Comparison of ENCODE assay signal across 1 cellular context in the genomic region with DNA sequence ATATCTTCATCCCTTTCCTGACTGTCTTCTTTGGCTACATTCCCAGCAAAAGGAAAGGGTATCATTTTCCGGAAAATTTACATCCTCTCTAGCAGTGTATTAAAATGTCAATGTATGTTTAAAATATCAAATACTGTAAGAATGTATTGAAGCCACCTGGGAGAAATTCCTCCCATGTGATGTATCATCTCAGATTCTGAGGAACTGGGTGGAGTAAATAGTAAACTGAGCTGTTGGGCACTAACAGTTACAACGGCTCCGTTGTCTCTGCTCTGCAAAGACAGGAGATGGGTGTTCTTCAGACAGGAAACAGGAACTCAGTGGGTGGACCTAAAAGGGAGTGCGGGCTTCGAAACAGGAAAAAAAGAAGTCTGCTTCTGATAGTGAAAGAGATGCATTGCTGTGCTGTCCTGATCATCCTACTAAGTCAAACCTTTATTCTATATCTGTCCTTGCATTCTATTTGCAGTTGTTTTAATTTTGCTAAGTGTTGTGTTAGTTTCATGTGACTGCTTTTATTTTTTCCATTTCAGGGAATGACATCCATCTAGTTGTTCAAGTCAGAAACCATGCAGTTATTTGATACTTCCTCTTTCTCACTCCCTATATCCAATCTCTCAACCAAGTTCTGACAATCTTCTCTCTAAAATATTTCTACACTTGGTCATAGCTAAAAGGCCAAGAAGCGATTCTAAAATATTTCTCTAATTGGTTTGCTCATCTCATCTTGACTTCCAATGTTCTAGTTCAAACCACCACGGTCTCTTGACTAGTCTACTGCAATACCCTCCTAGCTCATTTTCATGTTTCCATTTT.
TF ChIP-seq lines count a peak whose summit lies in the region.

No MANE protein-coding gene starts in this region.

TF ChIP-seq in SK-N-SH treated with all-trans-retinoic acid at 6 μM for 48 hours, 23 proteins besides CTCF, POLR2A, EP300 and RAD21 (continued from another document):
- TF ChIP-seq, protein P1, sequence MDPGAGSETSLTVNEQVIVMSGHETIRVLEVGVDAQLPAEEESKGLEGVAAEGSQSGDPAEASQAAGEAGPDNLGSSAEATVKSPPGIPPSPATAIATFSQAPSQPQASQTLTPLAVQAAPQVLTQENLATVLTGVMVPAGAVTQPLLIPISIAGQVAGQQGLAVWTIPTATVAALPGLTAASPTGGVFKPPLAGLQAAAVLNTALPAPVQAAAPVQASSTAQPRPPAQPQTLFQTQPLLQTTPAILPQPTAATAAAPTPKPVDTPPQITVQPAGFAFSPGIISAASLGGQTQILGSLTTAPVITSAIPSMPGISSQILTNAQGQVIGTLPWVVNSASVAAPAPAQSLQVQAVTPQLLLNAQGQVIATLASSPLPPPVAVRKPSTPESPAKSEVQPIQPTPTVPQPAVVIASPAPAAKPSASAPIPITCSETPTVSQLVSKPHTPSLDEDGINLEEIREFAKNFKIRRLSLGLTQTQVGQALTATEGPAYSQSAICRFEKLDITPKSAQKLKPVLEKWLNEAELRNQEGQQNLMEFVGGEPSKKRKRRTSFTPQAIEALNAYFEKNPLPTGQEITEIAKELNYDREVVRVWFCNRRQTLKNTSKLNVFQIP (CRISPR knock-in tag; IDR thresholded peaks at IDR 0.05; ENCODE audit: borderline replicate concordance, low read depth): no peak
- no peak for TF ChIP-seq TCF4 (CRISPR knock-in tag; IDR thresholded peaks at IDR 0.05; ENCODE audit: borderline replicate concordance)
- TF ChIP-seq ZNF8 (CRISPR knock-in tag; IDR thresholded peaks at IDR 0.05): no peak
- TF ChIP-seq GLIS3 (CRISPR knock-in tag; IDR thresholded peaks at IDR 0.05): no peak
- no peak for TF ChIP-seq ZC3H10 (CRISPR knock-in tag; IDR thresholded peaks at IDR 0.05)
- TF ChIP-seq ZFP3 (CRISPR knock-in tag; IDR thresholded peaks at IDR 0.05): no peak
- TF ChIP-seq ESRRG (CRISPR knock-in tag; IDR thresholded peaks at IDR 0.05): no peak
- no peak for TF ChIP-seq SNAI2 (CRISPR knock-in tag; IDR thresholded peaks at IDR 0.05)
